ENCODE assay signal across 13 cellular contexts in genomic region chr3:186871403-186871924, GRCh38. TPM values are rescaled to one million over a fixed set of nuclear protein-coding genes. Genes with fewer than 3 reads are reported as not detected.
DNase-seq lines count a peak whose midpoint lies in the region; ATAC-seq lines count a peak whose summit lies in the region.
"Had no signal": no experiment of that assay in that cellular context is flagged by ENCODE, and none has a peak within 500 bp of the region (broad histone marks: within the 10 kb centered on the region; RNA-seq: fewer than 3 reads in every experiment).

No MANE protein-coding gene starts in this region.

- H3K27me3 Mint-ChIP-seq in activated CD8-positive, alpha-beta T cell treated with anti-CD3 and anti-CD28 coated beads, Interleukin-2, amount 10 ng/mL, durations not matched to agents 7 days and 5 days (ENCODE audit: low read depth): no peaks in the 10 kb centered on the region
- H3K27me3 Mint-ChIP-seq: activated B cell treated with CpG ODN at 0.5 μM for 24 hours had no signal

- peak overlapping the region; percentile 78 for H3K27ac Mint-ChIP-seq in activated CD8-positive, alpha-beta T cell treated with anti-CD3 and anti-CD28 coated beads, Interleukin-2, amount 10 ng/mL, durations not matched to agents 7 days and 5 days
- H3K27ac Mint-ChIP-seq: activated B cell treated with CpG ODN at 0.5 μM for 24 hours had no signal

- peak overlapping the region in 8 of 11 experiments; percentile 36 to 81 (median 62); a peak in 16 of 22 replicates for H3K4me2 ChIP-seq in BLaER1 treated with 17β-estradiol and CSF1 and Interleukin-3, amounts not matched to agents 10 nM and 100 nM

- H3K4me1 ChIP-seq in BLaER1 treated with 17β-estradiol and CSF1 and Interleukin-3, amounts not matched to agents 10 nM and 100 nM: peaks cover 0 to 48% (median 12%) of the 10 kb centered on the region in 10 experiments; a peak in 11 of 20 replicates

- no peak overlapping the region for H3K4me3 ChIP-seq in BLaER1 treated with 17β-estradiol and CSF1 and Interleukin-3, amounts not matched to agents 10 nM and 100 nM
- H3K4me3 ChIP-seq: adrenal gland had no signal

- H3K9me3 Mint-ChIP-seq in activated CD8-positive, alpha-beta T cell treated with anti-CD3 and anti-CD28 coated beads, Interleukin-2, amount 10 ng/mL, durations not matched to agents 7 days and 5 days (ENCODE audit: insufficient read depth): no peaks in the 10 kb centered on the region
- H3K9me3 Mint-ChIP-seq: activated B cell treated with CpG ODN at 0.5 μM for 24 hours had no signal

- no peaks in the 10 kb centered on the region for H4K20me1 ChIP-seq in BLaER1 treated with 17β-estradiol and CSF1 and Interleukin-3, amounts not matched to agents 10 nM and 100 nM

- CTCF ChIA-PET in activated CD8-positive, alpha-beta T cell treated with anti-CD3 and anti-CD28 coated beads, Interleukin-2, amount 10 ng/mL, durations not matched to agents 7 days and 5 days (lab: Charles Lee): interaction anchor here (1.0 to 1.7 kb wide), 4 partner anchors 9 to 268 kb away, joined by 3 to 5 read pairs (median 4); partner anchors contain the start of gene RPL39L

- no peaks in the 10 kb centered on the region for H3K27me3 ChIP-seq in BLaER1 treated with 17β-estradiol and CSF1 and Interleukin-3, amounts not matched to agents 10 nM and 100 nM
- H3K27me3 ChIP-seq: adrenal gland had no signal

- no peak overlapping the region for H3K4me3 Mint-ChIP-seq in activated CD8-positive, alpha-beta T cell treated with anti-CD3 and anti-CD28 coated beads, Interleukin-2, amount 10 ng/mL, durations not matched to agents 7 days and 5 days
- H3K4me3 Mint-ChIP-seq: activated B cell treated with CpG ODN at 0.5 μM for 24 hours had no signal

- peaks cover 26% of the 10 kb centered on the region for H3K4me1 Mint-ChIP-seq in activated CD8-positive, alpha-beta T cell treated with anti-CD3 and anti-CD28 coated beads, Interleukin-2, amount 10 ng/mL, durations not matched to agents 7 days and 5 days (ENCODE audit: low read depth)

- POLR2A ChIA-PET in activated CD8-positive, alpha-beta T cell treated with anti-CD3 and anti-CD28 coated beads, Interleukin-2, amount 10 ng/mL, durations not matched to agents 7 days and 5 days (lab: Charles Lee): interaction anchor here (1.0 to 1.4 kb wide), 2 partner anchors 12 to 154 kb away, joined by 3 read pairs; no protein-coding TSS in a partner anchor

- ATAC-seq in activated CD8-positive, alpha-beta T cell treated with anti-CD3 and anti-CD28 coated beads, Interleukin-2, amount 10 ng/mL, durations not matched to agents 7 days and 5 days: peak; percentile 65
- no peak for ATAC-seq in HG03354 (IDR thresholded peaks at IDR 0.05; ENCODE audit: poor library complexity, severe bottlenecking, unreplicated experiment)

- H3K9ac ChIP-seq in BLaER1 treated with 17β-estradiol and CSF1 and Interleukin-3, amounts not matched to agents 10 nM and 100 nM: peak overlapping the region in 2 of 11 experiments; percentile 11 to 36; a peak in 4 of 22 replicates

- H3K9me3 ChIP-seq in BLaER1 treated with 17β-estradiol and CSF1 and Interleukin-3, amounts not matched to agents 10 nM and 100 nM (replicated peaks in 1 of 11): peaks cover 0 to 14% (median 4%) of the 10 kb centered on the region in 11 experiments; a peak in 11 of 22 replicates
- H3K9me3 ChIP-seq: adrenal gland had no signal

- peaks cover 9% of the 10 kb centered on the region for H3K36me3 Mint-ChIP-seq in activated CD8-positive, alpha-beta T cell treated with anti-CD3 and anti-CD28 coated beads, Interleukin-2, amount 10 ng/mL, durations not matched to agents 7 days and 5 days (ENCODE audit: low read depth)

- no peaks in the 10 kb centered on the region for H3K36me3 ChIP-seq in BLaER1 treated with 17β-estradiol and CSF1 and Interleukin-3, amounts not matched to agents 10 nM and 100 nM
- H3K36me3 ChIP-seq: adrenal gland had no signal

- H3K27ac ChIP-seq in BLaER1 treated with 17β-estradiol and CSF1 and Interleukin-3, amounts not matched to agents 10 nM and 100 nM: peak overlapping the region in 8 of 11 experiments; percentile 26 to 75 (median 67); a peak in 16 of 22 replicates
- H3K27ac ChIP-seq: RWPE1 had no signal

- peak; percentile 74 for DNase-seq in GF-D8 (lab: John Stamatoyannopoulos, UW)
- DNase-seq in activated CD8-positive, alpha-beta T cell treated with anti-CD3 and anti-CD28 coated beads, Interleukin-2, amount 10 ng/mL, durations not matched to agents 7 days and 5 days: peak; percentile 33
- peak; percentile 79 to 84 for DNase-seq in lung microvascular endothelial cell (ENCODE audit: low read depth in 2 of 2)
- DNase-seq in NCI-H1092 (lab: John Stamatoyannopoulos, UW): no peak
- DNase-seq in stimulated activated naive CD4-positive, alpha-beta T cell treated with Interleukin-2 at 50 U/mL for 16 hours (lab: John Stamatoyannopoulos, UW): no peak
- no peak for DNase-seq in NCI-H187 (lab: John Stamatoyannopoulos, UW)
- DNase-seq: activated B cell treated with CpG ODN at 0.5 μM for 24 hours; stimulated activated CD8-positive, alpha-beta memory T cell treated with anti-CD3 and anti-CD28 coated beads, Interleukin-4, amount 100 ng/mL, for 48 hours had no signal

RNA-seq across cellular contexts. Expression of gene ADIPOQ, which starts 29.0 kb away (rescaled TPM):
- not detected for total RNA-seq in activated CD8-positive, alpha-beta T cell treated with anti-CD3 and anti-CD28 coated beads, Interleukin-2, amount 10 ng/mL, durations not matched to agents 7 days and 5 days
- not detected in 2 replicates for total RNA-seq in lung microvascular endothelial cell
- total RNA-seq: activated B cell treated with CpG ODN at 0.5 μM for 24 hours, myocyte had no signal

RNA-seq across cellular contexts. Expression of gene ST6GAL1, which starts 58.9 kb away (rescaled TPM):
- total RNA-seq in activated CD8-positive, alpha-beta T cell treated with anti-CD3 and anti-CD28 coated beads, Interleukin-2, amount 10 ng/mL, durations not matched to agents 7 days and 5 days: 100 to 1,000 TPM in 1 of 2 experiments, 10 to 100 TPM in 1; 99.1 to 109 TPM
- 44.9 and 61.1 TPM in 2 replicates for total RNA-seq in lung microvascular endothelial cell

Comparison
In these comparisons a context has a peak if more than half of its experiments do, and no peak if none do; other contexts are left out.
1. DNase-seq: peak in GF-D8 (single experiment), activated CD8-positive, alpha-beta T cell treated with anti-CD3 and anti-CD28 coated beads, Interleukin-2, amount 10 ng/mL, durations not matched to agents 7 days and 5 days (single experiment) and lung microvascular endothelial cell (2 of 2); none in NCI-H1092 (single experiment), stimulated activated naive CD4-positive, alpha-beta T cell treated with Interleukin-2 at 50 U/mL for 16 hours (single experiment) and NCI-H187 (0 of 2).